ENCODE assay signal across 8 cellular contexts in the genomic region with DNA sequence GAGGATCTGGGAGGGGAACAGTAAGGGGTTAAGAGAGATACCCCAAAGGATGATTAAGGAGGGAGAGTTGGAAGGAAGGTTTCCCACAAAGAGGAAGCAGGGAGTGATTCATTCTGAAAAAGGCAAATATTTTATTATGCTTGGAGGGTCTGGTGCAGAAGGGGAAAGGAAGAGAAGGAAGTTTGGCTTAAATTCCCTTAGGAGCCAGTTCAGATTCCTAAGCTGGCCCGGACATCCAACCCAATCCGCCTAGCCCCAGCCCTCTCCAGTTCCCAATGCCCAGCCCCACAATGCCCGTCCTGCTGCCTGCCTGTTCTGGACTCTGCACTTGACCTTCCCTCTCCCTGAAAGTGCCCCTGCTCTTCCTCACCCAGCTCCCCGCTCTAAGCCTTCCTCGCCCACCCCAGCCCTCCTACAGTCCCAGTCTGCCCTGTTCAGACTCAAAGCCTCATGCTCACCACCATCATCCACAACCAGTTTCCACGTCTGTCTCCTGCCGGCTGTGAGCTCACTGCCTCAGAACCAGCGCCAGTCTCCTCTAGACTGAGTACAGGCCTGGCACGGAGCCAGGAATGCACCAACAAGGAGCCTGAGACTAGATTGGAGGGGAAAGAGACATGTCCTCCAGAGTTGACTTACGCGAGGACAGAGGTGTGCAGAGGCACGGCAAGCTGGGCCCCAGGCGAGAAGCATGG. TPM values are rescaled to one million over a fixed set of nuclear protein-coding genes. Genes with fewer than 3 reads are reported as not detected.
DNase-seq lines count a peak whose midpoint lies in the region; ATAC-seq, FAIRE-seq and TF ChIP-seq lines count a peak whose summit lies in the region.

No MANE protein-coding gene starts in this region.

- H3K27ac Mint-ChIP-seq in GM23338: no peak overlapping the region

- peaks cover 10% of the 10 kb centered on the region for H3K9me2 ChIP-seq in GM23338 (ENCODE audit: insufficient read depth)

- TF ChIP-seq CTCF in GM23338 (conservative IDR thresholded peaks at IDR 0.05; ENCODE audit: low read depth in 2 of 2): no peak

- H3K4me3 ChIP-seq in GM23338: no peak overlapping the region
- peak overlapping the region; percentile 42 for H3K4me3 ChIP-seq in adipocyte (ENCODE audit: low read length)
- no peak overlapping the region for H3K4me3 ChIP-seq in right cardiac atrium (ENCODE audit: low read length)
- H3K4me3 ChIP-seq in skeletal muscle tissue (ENCODE audit: low read length in 3 of 3): peak overlapping the region in 1 of 3 donors; percentile 19
- H3K4me3 ChIP-seq in small intestine (ENCODE audit: low read depth in 1 of 2, low read length in 2 of 2): no peak overlapping the region

- intact Hi-C loops in right cardiac atrium (cut with DNase I): no loop called here

- H3K36me3 Mint-ChIP-seq in GM23338 (ENCODE audit: low read depth): peaks cover 16% of the 10 kb centered on the region

- H3K27ac ChIP-seq in GM23338 (ENCODE audit: low read depth) (no peak overlapping the region), right cardiac atrium (ENCODE audit: low read length) (peak overlapping the region; percentile 14), skeletal muscle tissue (ENCODE audit: low read depth, low read length) (peak overlapping the region; percentile 41), small intestine (ENCODE audit: low read depth in 1 of 2, low read length in 1 of 2) (peak overlapping the region in 1 of 2 donors; percentile 6)

- no peak for ATAC-seq in GM23338
- ATAC-seq in right cardiac atrium: peak; percentile 50 to 65
- ATAC-seq in HG03025 (IDR thresholded peaks at IDR 0.05; ENCODE audit: low FRiP score, unreplicated experiment): no peak
- ATAC-seq in HG03354 (IDR thresholded peaks at IDR 0.05; ENCODE audit: poor library complexity, severe bottlenecking, unreplicated experiment): no peak
- no peak for ATAC-seq in HG02852 (IDR thresholded peaks at IDR 0.05; ENCODE audit: unreplicated experiment)

- FAIRE-seq in small intestine (lab: Jason Lieb, UNC): no peak

- no peaks in the 10 kb centered on the region for H3K36me3 ChIP-seq in GM23338 (ENCODE audit: insufficient read depth)
- peaks cover 16% of the 10 kb centered on the region for H3K36me3 ChIP-seq in adipocyte (ENCODE audit: control insufficient read depth, insufficient read depth, low read length, severe bottlenecking)
- peaks cover 1 to 7% (median 7%) of the 10 kb centered on the region in 3 donors for H3K36me3 ChIP-seq in skeletal muscle tissue (ENCODE audit: control insufficient read depth in 3 of 3, insufficient read depth in 3 of 3, low read length in 3 of 3)
- H3K36me3 ChIP-seq in small intestine (ENCODE audit: control insufficient read depth in 2 of 2, insufficient read depth in 2 of 2, low read length in 2 of 2): no peaks in the 10 kb centered on the region

- peaks cover 76% of the 10 kb centered on the region for H3K27me3 Mint-ChIP-seq in GM23338 (ENCODE audit: insufficient read depth, low read depth, poor library complexity)

- H4K20me1 ChIP-seq in GM23338 (replicated peaks; ENCODE audit: insufficient read depth): no peaks in the 10 kb centered on the region; the same call in 1 of the 2 replicates

- no peaks in the 10 kb centered on the region for H3K79me2 ChIP-seq in GM23338 (replicated peaks; ENCODE audit: insufficient read depth)

- H3K27me3 ChIP-seq in GM23338 (ENCODE audit: insufficient read depth) (peaks cover 72% of the 10 kb centered on the region), adipocyte (replicated peaks; ENCODE audit: control insufficient read depth, insufficient read depth, low read length) (no peaks in the 10 kb centered on the region), right cardiac atrium (ENCODE audit: control insufficient read depth, insufficient read depth) (no peaks in the 10 kb centered on the region), skeletal muscle tissue (ENCODE audit: control insufficient read depth in 3 of 3, insufficient read depth in 3 of 3, low read length in 3 of 3) (no peaks in the 10 kb centered on the region), small intestine (ENCODE audit: control insufficient read depth in 2 of 2, insufficient read depth in 2 of 2, low read length in 2 of 2) (no peaks in the 10 kb centered on the region)

- peaks cover 65% of the 10 kb centered on the region for H3K4me1 Mint-ChIP-seq in GM23338

- H3K4me1 ChIP-seq in GM23338 (ENCODE audit: insufficient read depth) (peaks cover 49% of the 10 kb centered on the region), adipocyte (ENCODE audit: control insufficient read depth, insufficient read depth, low read length) (peaks cover 67% of the 10 kb centered on the region), right cardiac atrium (ENCODE audit: control insufficient read depth, insufficient read depth, low read length) (peaks cover 36% of the 10 kb centered on the region), skeletal muscle tissue (ENCODE audit: control insufficient read depth in 3 of 3, insufficient read depth in 3 of 3, low read length in 3 of 3) (peaks cover 50 to 59% (median 57%) of the 10 kb centered on the region in 3 donors), small intestine (ENCODE audit: control insufficient read depth in 2 of 2, insufficient read depth in 1 of 2, low read depth in 1 of 2, low read length in 1 of 2) (peaks cover 0 to 20% of the 10 kb centered on the region in 2 donors)

- no peak overlapping the region for H2AFZ ChIP-seq in GM23338

- no peak for DNase-seq in GM23338 (ENCODE audit: low spot score)
- DNase-seq in adipocyte (ENCODE audit: low read depth): peak; percentile 74
- DNase-seq in right cardiac atrium: peak; percentile 84 to 93 (median 88)
- DNase-seq in small intestine: no peak

- H3K4me3 Mint-ChIP-seq in GM23338: no peak overlapping the region

- H3K9ac ChIP-seq in adipocyte (ENCODE audit: low read length) (peak overlapping the region; percentile 34), skeletal muscle tissue (ENCODE audit: low read depth in 1 of 3, low read length in 3 of 3) (peak overlapping the region in 2 of 3 donors; percentile 40 to 54)

- H3K9me3 Mint-ChIP-seq in GM23338: no peaks in the 10 kb centered on the region; the same call in 2 of the 3 replicates

- no peaks in the 10 kb centered on the region for H3F3A ChIP-seq in GM23338 (replicated peaks; ENCODE audit: low read depth)

- H3K9me3 ChIP-seq in adipocyte (ENCODE audit: control insufficient read depth, low read length) (no peaks in the 10 kb centered on the region), right cardiac atrium (ENCODE audit: control insufficient read depth, low read length) (no peaks in the 10 kb centered on the region), skeletal muscle tissue (ENCODE audit: control insufficient read depth in 3 of 3, low read length in 3 of 3) (no peaks in the 10 kb centered on the region), small intestine (ENCODE audit: control insufficient read depth, low read depth) (no peaks in the 10 kb centered on the region)

- peak overlapping the region; percentile 9; the same call in 1 of the 2 replicates for H3K4me2 ChIP-seq in GM23338

- WGBS in right cardiac atrium: 28% methylated on average over 13 of the region's 13 CpGs
- 59 to 76% (median 75%) methylated on average over 12 to 13 of the region's 13 CpGs for WGBS in small intestine, 3 donors

TF ChIP-seq in GM23338, 12 proteins besides CTCF, POLR2A, EP300 and RAD21 (continues in another document):
- TF ChIP-seq EZH2 (IDR thresholded peaks at IDR 0.05; ENCODE audit: low read depth, unreplicated experiment): no peak
- TF ChIP-seq JUNB (IDR thresholded peaks at IDR 0.05; ENCODE audit: unreplicated experiment): no peak
- TF ChIP-seq, protein P1, sequence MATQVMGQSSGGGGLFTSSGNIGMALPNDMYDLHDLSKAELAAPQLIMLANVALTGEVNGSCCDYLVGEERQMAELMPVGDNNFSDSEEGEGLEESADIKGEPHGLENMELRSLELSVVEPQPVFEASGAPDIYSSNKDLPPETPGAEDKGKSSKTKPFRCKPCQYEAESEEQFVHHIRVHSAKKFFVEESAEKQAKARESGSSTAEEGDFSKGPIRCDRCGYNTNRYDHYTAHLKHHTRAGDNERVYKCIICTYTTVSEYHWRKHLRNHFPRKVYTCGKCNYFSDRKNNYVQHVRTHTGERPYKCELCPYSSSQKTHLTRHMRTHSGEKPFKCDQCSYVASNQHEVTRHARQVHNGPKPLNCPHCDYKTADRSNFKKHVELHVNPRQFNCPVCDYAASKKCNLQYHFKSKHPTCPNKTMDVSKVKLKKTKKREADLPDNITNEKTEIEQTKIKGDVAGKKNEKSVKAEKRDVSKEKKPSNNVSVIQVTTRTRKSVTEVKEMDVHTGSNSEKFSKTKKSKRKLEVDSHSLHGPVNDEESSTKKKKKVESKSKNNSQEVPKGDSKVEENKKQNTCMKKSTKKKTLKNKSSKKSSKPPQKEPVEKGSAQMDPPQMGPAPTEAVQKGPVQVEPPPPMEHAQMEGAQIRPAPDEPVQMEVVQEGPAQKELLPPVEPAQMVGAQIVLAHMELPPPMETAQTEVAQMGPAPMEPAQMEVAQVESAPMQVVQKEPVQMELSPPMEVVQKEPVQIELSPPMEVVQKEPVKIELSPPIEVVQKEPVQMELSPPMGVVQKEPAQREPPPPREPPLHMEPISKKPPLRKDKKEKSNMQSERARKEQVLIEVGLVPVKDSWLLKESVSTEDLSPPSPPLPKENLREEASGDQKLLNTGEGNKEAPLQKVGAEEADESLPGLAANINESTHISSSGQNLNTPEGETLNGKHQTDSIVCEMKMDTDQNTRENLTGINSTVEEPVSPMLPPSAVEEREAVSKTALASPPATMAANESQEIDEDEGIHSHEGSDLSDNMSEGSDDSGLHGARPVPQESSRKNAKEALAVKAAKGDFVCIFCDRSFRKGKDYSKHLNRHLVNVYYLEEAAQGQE (IDR thresholded peaks at IDR 0.05; ENCODE audit: unreplicated experiment): no peak
- TF ChIP-seq ZNF331 (CRISPR knock-in tag; IDR thresholded peaks at IDR 0.05; ENCODE audit: low read depth): no peak
- TF ChIP-seq NANOG (IDR thresholded peaks at IDR 0.05; ENCODE audit: borderline replicate concordance): no peak
- no peak for TF ChIP-seq EZH2phosphoT487 (IDR thresholded peaks at IDR 0.05; ENCODE audit: unreplicated experiment)
- no peak for TF ChIP-seq POLR2AphosphoS5 (IDR thresholded peaks at IDR 0.05; ENCODE audit: low read depth)
- TF ChIP-seq ZNF114 (CRISPR knock-in tag; IDR thresholded peaks at IDR 0.05): no peak

RNA-seq across cellular contexts. Expression of gene CAPN2, which starts 18.9 kb away (rescaled TPM):
- 17.5 and 17.8 TPM in 2 replicates for total RNA-seq in GM23338 (2014; rRNA removed; shearing (Covaris generic))
- 8.4 and 8.8 TPM in 2 replicates for polyA plus RNA-seq in GM23338 (2016; fragmentation: Nextera tagmentation; extraction: Ambion mirVana)
- 10 to 100 TPM; 58.6 to 91.6 (median 73.2) TPM for total RNA-seq in right cardiac atrium
- 52.7 TPM for polyA plus RNA-seq in right cardiac atrium
- total RNA-seq in skeletal muscle tissue: 78.8 TPM
- polyA plus RNA-seq in small intestine: 100 to 1,000 TPM in 1 of 3 donors, 10 to 100 TPM in 2; 47.0 to 115 (median 68.8) TPM

Comparison
In these comparisons a context has a peak if more than half of its experiments do, and no peak if none do; other contexts are left out.
1. ATAC-seq: peak in right cardiac atrium (2 of 2); none in GM23338 (single experiment), HG03025 (single experiment), HG03354 (single experiment) and HG02852 (single experiment).
2. DNase-seq: peak in adipocyte (single experiment) and right cardiac atrium (3 of 3); none in GM23338 (single experiment) and small intestine (single experiment).